ENCODE assay signal across 17 cellular contexts in genomic region chr2:69100220-69100723, GRCh38.
A peak's percentile ranks its signal among the peaks of the same experiment; 100 is the strongest.
DNase-seq lines count a peak whose midpoint lies in the region; ATAC-seq and TF ChIP-seq lines count a peak whose summit lies in the region.
"Had no signal": no experiment of that assay in that cellular context is flagged by ENCODE, and none has a peak within 500 bp of the region (broad histone marks: within the 10 kb centered on the region; RNA-seq: fewer than 3 reads in every experiment).

No MANE protein-coding gene starts in this region.

- no peak overlapping the region for H2AFZ ChIP-seq in fibroblast of lung (ENCODE audit: low read length)

- ATAC-seq in Right ventricle myocardium inferior (peak; percentile 79), mucosa of descending colon (peak; percentile 17)
- ATAC-seq: K562, Panc1, T-helper 17 cell had no signal

- peaks cover 6% of the 10 kb centered on the region for H3K36me3 ChIP-seq in right atrium auricular region
- H3K36me3 ChIP-seq in fibroblast of lung (ENCODE audit: control insufficient read depth, insufficient read depth, low read length) = no peaks in the 10 kb centered on the region
- no peaks in the 10 kb centered on the region for H3K36me3 ChIP-seq in mucosa of descending colon (ENCODE audit: low read depth)
- H3K36me3 ChIP-seq in uterus = no peaks in the 10 kb centered on the region

- DNase-seq in Right ventricle myocardium inferior (ENCODE audit: missing footprints) = peak; percentile 65
- no peak for DNase-seq in right atrium auricular region (ENCODE audit: low spot score)
- DNase-seq in fibroblast of lung (ENCODE audit: low read depth in 2 of 2) = peak in 1 of 2 donors; percentile 43
- DNase-seq in mucosa of descending colon = no peak
- peak; percentile 37 to 43 for DNase-seq in uterus
- no peak for DNase-seq in NCI-H526 (lab: John Stamatoyannopoulos, UW)
- DNase-seq in GM13976 (ENCODE audit: low spot score) = no peak
- DNase-seq in NCI-H526 treated with DMSO at 0.1 percent for 48 hours (lab: John Stamatoyannopoulos, UW) = no peak
- DNase-seq: activated CD4-positive, alpha-beta T cell treated with anti-CD3 and anti-CD28 coated beads for 4 hours; activated T-cell treated with anti-CD3 and anti-CD28 coated beads, Interleukin-2, amount 50 U/mL, for 1 hour; GOT3; NCI-H146; NCI-H524; T-helper 17 cell had no signal

- in situ Hi-C loops in GM13976 (cut with MboI; ENCODE audit: low sequenced_read_pairs, unreplicated experiment) = no loop called here

- no peak overlapping the region for H3K9ac ChIP-seq in fibroblast of lung (ENCODE audit: insufficient read depth, low read length)

- H3K9me3 ChIP-seq in right atrium auricular region (no peaks in the 10 kb centered on the region), fibroblast of lung (ENCODE audit: control insufficient read depth, insufficient read depth, low read depth, low read length) (no peaks in the 10 kb centered on the region), mucosa of descending colon (no peaks in the 10 kb centered on the region), uterus (no peaks in the 10 kb centered on the region)

- H3K4me2 ChIP-seq in fibroblast of lung (ENCODE audit: extremely low read depth, insufficient read depth, low read length) = peak overlapping the region; percentile 55

- no peaks in the 10 kb centered on the region for H3K79me2 ChIP-seq in fibroblast of lung (ENCODE audit: control insufficient read depth, insufficient read depth, low read length)

- no peak for TF ChIP-seq POLR2A in uterus (IDR thresholded peaks at IDR 0.05)

- H3K4me1 ChIP-seq in right atrium auricular region = peaks cover 0 to 10% of the 10 kb centered on the region in 2 donors
- H3K4me1 ChIP-seq in fibroblast of lung (ENCODE audit: control insufficient read depth, extremely low read depth, insufficient read depth, low read length) = peaks cover 18% of the 10 kb centered on the region
- no peaks in the 10 kb centered on the region for H3K4me1 ChIP-seq in mucosa of descending colon (ENCODE audit: low read depth)
- no peaks in the 10 kb centered on the region for H3K4me1 ChIP-seq in uterus

- H3K4me3 ChIP-seq in right atrium auricular region = no peak overlapping the region
- no peak overlapping the region for H3K4me3 ChIP-seq in fibroblast of lung (replicated peaks in 1 of 4; ENCODE audit: control extremely low read depth in 1 of 4, insufficient read depth in 1 of 4, low read depth in 3 of 4, low read length in 4 of 4)
- H3K4me3 ChIP-seq in mucosa of descending colon = no peak overlapping the region
- H3K4me3 ChIP-seq in uterus = no peak overlapping the region
- H3K4me3 ChIP-seq: K562, skin epidermis had no signal

- TF ChIP-seq CTCF in right atrium auricular region (IDR thresholded peaks at IDR 0.05) (no peak), fibroblast of lung (conservative IDR thresholded peaks at IDR 0.05 in 1 of 2, IDR thresholded peaks at IDR 0.05 in 1 of 2; ENCODE audit: low read depth in 1 of 2, low read length in 2 of 2) (no peak), mucosa of descending colon (IDR thresholded peaks at IDR 0.05) (no peak), uterus (IDR thresholded peaks at IDR 0.05) (no peak), GM13976 (IDR thresholded peaks at IDR 0.05; ENCODE audit: borderline replicate concordance, control extremely low read depth, extremely low read depth, insufficient read depth, missing control alignments) (no peak)

- no peaks in the 10 kb centered on the region for H4K20me1 ChIP-seq in fibroblast of lung (ENCODE audit: control insufficient read depth, extremely low read depth, insufficient read depth, low read length)

- intact Hi-C loops in Right ventricle myocardium inferior (cut with DNase I) (no loop called here), mucosa of descending colon (cut with DNase I, micrococcal nuclease) (no loop called here), uterus (cut with DNase I; ENCODE audit: low total_unique reads) (no loop called here)

- H3K27ac ChIP-seq in right atrium auricular region (peak overlapping the region in 1 of 2 donors; percentile 41), fibroblast of lung (ENCODE audit: insufficient read depth, low read length) (peak overlapping the region; percentile 51), uterus (peak overlapping the region in 1 of 2 donors; percentile 19)

- H3K27me3 ChIP-seq in right atrium auricular region (no peaks in the 10 kb centered on the region), fibroblast of lung (ENCODE audit: control insufficient read depth, insufficient read depth, low read length) (no peaks in the 10 kb centered on the region), uterus (no peaks in the 10 kb centered on the region)

Comparison
In these comparisons a context has a peak if more than half of its experiments do, and no peak if none do; other contexts are left out.
1. DNase-seq: peak in Right ventricle myocardium inferior (single experiment) and uterus (2 of 2); none in right atrium auricular region (single experiment), mucosa of descending colon (0 of 3), NCI-H526 (0 of 2), GM13976 (single experiment) and NCI-H526 treated with DMSO at 0.1 percent for 48 hours (single experiment).